Comparison of ENCODE assay signal across 1 cellular context in the genomic region with DNA sequence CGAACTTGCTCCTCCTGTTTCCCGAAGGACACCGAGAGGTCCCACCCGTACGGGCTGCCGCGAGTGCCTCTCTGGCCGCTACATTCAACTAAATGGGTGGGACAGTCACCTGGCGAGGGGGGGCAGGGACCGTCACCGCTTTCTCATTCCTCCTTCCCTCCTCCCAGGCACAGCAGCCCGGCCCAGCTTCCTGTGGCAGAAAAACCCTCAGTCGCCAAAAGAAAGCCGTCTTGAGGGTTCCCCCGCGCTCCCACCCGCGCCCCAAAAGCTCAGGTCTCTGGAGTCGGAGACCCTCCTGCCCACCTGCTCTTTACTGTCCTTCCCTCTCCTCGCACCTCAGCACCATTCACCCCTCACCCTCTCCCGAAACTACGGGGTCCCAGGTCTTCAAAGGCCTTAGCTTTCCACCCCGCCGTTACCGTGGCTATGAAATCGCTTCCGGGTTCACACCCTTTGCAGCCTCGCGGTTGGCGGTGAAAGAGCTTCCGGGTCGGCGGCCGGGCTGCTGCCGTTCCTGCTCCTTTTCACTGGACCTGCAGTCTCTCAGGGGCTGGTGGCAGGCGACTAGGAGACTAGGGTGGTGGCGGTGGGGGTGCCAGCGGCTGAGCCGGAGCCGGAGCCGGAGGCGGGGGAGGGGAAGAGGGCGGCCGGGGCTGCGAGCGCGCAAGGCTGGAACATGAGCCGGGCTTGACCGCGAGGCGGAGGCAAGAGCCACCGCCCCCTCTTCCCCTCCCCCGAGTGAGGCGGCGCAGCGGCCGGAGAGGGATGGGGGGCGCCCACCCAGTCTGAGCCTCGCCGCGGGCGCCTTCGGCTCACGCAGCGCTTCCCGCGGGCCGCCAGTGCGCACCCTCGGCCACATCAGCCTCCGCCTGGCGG.
TF ChIP-seq lines count a peak whose summit lies in the region.

A gene with protein sequence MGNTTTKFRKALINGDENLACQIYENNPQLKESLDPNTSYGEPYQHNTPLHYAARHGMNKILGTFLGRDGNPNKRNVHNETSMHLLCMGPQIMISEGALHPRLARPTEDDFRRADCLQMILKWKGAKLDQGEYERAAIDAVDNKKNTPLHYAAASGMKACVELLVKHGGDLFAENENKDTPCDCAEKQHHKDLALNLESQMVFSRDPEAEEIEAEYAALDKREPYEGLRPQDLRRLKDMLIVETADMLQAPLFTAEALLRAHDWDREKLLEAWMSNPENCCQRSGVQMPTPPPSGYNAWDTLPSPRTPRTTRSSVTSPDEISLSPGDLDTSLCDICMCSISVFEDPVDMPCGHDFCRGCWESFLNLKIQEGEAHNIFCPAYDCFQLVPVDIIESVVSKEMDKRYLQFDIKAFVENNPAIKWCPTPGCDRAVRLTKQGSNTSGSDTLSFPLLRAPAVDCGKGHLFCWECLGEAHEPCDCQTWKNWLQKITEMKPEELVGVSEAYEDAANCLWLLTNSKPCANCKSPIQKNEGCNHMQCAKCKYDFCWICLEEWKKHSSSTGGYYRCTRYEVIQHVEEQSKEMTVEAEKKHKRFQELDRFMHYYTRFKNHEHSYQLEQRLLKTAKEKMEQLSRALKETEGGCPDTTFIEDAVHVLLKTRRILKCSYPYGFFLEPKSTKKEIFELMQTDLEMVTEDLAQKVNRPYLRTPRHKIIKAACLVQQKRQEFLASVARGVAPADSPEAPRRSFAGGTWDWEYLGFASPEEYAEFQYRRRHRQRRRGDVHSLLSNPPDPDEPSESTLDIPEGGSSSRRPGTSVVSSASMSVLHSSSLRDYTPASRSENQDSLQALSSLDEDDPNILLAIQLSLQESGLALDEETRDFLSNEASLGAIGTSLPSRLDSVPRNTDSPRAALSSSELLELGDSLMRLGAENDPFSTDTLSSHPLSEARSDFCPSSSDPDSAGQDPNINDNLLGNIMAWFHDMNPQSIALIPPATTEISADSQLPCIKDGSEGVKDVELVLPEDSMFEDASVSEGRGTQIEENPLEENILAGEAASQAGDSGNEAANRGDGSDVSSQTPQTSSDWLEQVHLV (plus strand): TSS at position 488 of the 876 bp plus-strand sequence. CDS start 49,005 bp downstream, outside the sequence.
Gene KRIT1 (minus strand): TSS at position 428 of the 876 bp plus-strand sequence. CDS start 3,779 bp downstream, outside the sequence.

TF ChIP-seq in A549, 52 proteins besides CTCF, POLR2A, EP300 and RAD21 (continued from another document):
- TF ChIP-seq, protein P1, sequence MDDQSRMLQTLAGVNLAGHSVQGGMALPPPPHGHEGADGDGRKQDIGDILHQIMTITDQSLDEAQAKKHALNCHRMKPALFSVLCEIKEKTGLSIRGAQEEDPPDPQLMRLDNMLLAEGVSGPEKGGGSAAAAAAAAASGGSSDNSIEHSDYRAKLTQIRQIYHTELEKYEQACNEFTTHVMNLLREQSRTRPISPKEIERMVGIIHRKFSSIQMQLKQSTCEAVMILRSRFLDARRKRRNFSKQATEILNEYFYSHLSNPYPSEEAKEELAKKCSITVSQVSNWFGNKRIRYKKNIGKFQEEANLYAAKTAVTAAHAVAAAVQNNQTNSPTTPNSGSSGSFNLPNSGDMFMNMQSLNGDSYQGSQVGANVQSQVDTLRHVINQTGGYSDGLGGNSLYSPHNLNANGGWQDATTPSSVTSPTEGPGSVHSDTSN (IDR thresholded peaks at IDR 0.05) = no peak
- TF ChIP-seq ZFP36 (IDR thresholded peaks at IDR 0.05; ENCODE audit: borderline replicate concordance, partially characterized antibody) (no peak), TP53 (CRISPR knock-in tag; IDR thresholded peaks at IDR 0.05) (no peak), EHMT2 (IDR thresholded peaks at IDR 0.05; ENCODE audit: low read depth) (no peak), RCOR1 (IDR thresholded peaks at IDR 0.05; ENCODE audit: low read depth, low read length) (no peak), RARB (CRISPR knock-in tag; IDR thresholded peaks at IDR 0.05) (no peak), KDM1A (IDR thresholded peaks at IDR 0.05; ENCODE audit: low read depth) (no peak), JUN (IDR thresholded peaks at IDR 0.05) (peak in 1 of 2 experiments; percentile 90; a peak in 4 of 5 replicates), E2F6 (IDR thresholded peaks at IDR 0.05; ENCODE audit: borderline replicate concordance, low read depth) (peak; percentile 65; the same call in 1 of the 2 replicates), HEYL (CRISPR knock-in tag; IDR thresholded peaks at IDR 0.05) (no peak), SMC3 (IDR thresholded peaks at IDR 0.05) (no peak), NPAS2 (CRISPR knock-in tag; IDR thresholded peaks at IDR 0.05; ENCODE audit: borderline replicate concordance) (no peak), MYC (IDR thresholded peaks at IDR 0.05; ENCODE audit: borderline replicate concordance, low read length) (peak; percentile 43; the same call in 1 of the 2 replicates), JUNB (IDR thresholded peaks at IDR 0.05) (no peak), CEBPB (IDR thresholded peaks at IDR 0.05) (no peak), EHF (CRISPR knock-in tag; IDR thresholded peaks at IDR 0.05) (no peak), CBX8 (IDR thresholded peaks at IDR 0.05) (no peak), KDM5A (IDR thresholded peaks at IDR 0.05) (peak; percentile 72), RFX5 (IDR thresholded peaks at IDR 0.05) (no peak), BHLHE40 (IDR thresholded peaks at IDR 0.05; ENCODE audit: low read depth, low read length) (no peak), HOXB5 (CRISPR knock-in tag; IDR thresholded peaks at IDR 0.05) (no peak), CHD2 (IDR thresholded peaks at IDR 0.05; ENCODE audit: low read length, partially characterized antibody) (no peak), MAZ (IDR thresholded peaks at IDR 0.05; ENCODE audit: borderline replicate concordance, low read depth, low read length) (no peak), RNF2 (IDR thresholded peaks at IDR 0.05; ENCODE audit: borderline replicate concordance, low read depth) (no peak), FOXS1 (CRISPR knock-in tag; IDR thresholded peaks at IDR 0.05) (no peak), MAFK (IDR thresholded peaks at IDR 0.05; ENCODE audit: partially characterized antibody) (no peak), NFE2L2 (conservative IDR thresholded peaks at IDR 0.05; ENCODE audit: low read length) (no peak), HOXB13 (CRISPR knock-in tag; IDR thresholded peaks at IDR 0.05; ENCODE audit: low read depth) (no peak; the same call in 1 of the 2 replicates), USF2 (IDR thresholded peaks at IDR 0.05) (no peak), FOSL2 (IDR thresholded peaks at IDR 0.05) (no peak), FOSL2 (CRISPR knock-in tag; IDR thresholded peaks at IDR 0.05) (no peak), GATA3 (IDR thresholded peaks at IDR 0.05; ENCODE audit: borderline replicate concordance) (no peak), PHF8 (IDR thresholded peaks at IDR 0.05; ENCODE audit: borderline replicate concordance, low read depth) (peak; percentile 83)
- TF ChIP-seq, protein P2, sequence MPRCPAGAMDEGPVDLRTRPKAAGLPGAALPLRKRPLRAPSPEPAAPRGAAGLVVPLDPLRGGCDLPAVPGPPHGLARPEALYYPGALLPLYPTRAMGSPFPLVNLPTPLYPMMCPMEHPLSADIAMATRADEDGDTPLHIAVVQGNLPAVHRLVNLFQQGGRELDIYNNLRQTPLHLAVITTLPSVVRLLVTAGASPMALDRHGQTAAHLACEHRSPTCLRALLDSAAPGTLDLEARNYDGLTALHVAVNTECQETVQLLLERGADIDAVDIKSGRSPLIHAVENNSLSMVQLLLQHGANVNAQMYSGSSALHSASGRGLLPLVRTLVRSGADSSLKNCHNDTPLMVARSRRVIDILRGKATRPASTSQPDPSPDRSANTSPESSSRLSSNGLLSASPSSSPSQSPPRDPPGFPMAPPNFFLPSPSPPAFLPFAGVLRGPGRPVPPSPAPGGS (IDR thresholded peaks at IDR 0.05) = no peak; the same call in 2 of the 3 replicates
- TF ChIP-seq, protein P3, sequence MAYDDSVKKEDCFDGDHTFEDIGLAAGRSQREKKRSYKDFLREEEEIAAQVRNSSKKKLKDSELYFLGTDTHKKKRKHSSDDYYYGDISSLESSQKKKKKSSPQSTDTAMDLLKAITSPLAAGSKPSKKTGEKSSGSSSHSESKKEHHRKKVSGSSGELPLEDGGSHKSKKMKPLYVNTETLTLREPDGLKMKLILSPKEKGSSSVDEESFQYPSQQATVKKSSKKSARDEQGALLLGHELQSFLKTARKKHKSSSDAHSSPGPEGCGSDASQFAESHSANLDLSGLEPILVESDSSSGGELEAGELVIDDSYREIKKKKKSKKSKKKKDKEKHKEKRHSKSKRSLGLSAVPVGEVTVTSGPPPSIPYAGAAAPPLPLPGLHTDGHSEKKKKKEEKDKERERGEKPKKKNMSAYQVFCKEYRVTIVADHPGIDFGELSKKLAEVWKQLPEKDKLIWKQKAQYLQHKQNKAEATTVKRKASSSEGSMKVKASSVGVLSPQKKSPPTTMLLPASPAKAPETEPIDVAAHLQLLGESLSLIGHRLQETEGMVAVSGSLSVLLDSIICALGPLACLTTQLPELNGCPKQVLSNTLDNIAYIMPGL (CRISPR knock-in tag; IDR thresholded peaks at IDR 0.05; ENCODE audit: borderline replicate concordance) = no peak
- TF ChIP-seq, protein P4, sequence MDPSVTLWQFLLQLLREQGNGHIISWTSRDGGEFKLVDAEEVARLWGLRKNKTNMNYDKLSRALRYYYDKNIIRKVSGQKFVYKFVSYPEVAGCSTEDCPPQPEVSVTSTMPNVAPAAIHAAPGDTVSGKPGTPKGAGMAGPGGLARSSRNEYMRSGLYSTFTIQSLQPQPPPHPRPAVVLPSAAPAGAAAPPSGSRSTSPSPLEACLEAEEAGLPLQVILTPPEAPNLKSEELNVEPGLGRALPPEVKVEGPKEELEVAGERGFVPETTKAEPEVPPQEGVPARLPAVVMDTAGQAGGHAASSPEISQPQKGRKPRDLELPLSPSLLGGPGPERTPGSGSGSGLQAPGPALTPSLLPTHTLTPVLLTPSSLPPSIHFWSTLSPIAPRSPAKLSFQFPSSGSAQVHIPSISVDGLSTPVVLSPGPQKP (IDR thresholded peaks at IDR 0.05; ENCODE audit: low read depth, low read length) = no peak
- TF ChIP-seq, protein P5, sequence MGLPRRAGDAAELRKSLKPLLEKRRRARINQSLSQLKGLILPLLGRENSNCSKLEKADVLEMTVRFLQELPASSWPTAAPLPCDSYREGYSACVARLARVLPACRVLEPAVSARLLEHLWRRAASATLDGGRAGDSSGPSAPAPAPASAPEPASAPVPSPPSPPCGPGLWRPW (IDR thresholded peaks at IDR 0.05) = no peak
